In the genomic region with DNA sequence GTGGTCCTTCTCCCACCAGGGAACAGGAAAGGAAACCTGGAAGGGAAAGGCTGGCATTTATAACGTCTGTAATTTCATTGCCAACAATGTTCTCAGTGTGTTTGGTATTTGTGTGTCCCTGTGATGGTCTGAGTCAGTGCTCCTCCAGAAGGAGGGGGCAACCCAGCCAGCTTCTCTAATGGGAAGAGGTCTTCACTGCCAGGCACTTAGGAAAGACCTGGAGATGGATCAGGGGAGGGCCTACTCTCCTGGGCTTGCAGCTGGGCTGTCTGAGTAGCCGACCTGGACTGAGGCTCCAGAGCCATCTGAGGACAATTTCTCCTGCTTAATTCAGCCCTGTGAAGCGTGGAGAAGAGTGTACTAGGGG, we compare ENCODE assay signal across 13 cellular contexts. TPM values are rescaled to one million over a fixed set of nuclear protein-coding genes. Genes with fewer than 3 reads are reported as not detected.
DNase-seq lines count a peak whose midpoint lies in the region; ATAC-seq and TF ChIP-seq lines count a peak whose summit lies in the region.
"Had no signal": no experiment of that assay in that cellular context is flagged by ENCODE, and none has a peak within 500 bp of the region (broad histone marks: within the 10 kb centered on the region; RNA-seq: fewer than 3 reads in every experiment).

No MANE protein-coding gene starts in this region.

- peaks cover 19% of the 10 kb centered on the region for H3K4me1 Mint-ChIP-seq in chondrocyte (ENCODE audit: low read depth)

- intact Hi-C loops in lower leg skin (cut with DNase I; ENCODE audit: low total_unique reads) = no loop called here
- intact Hi-C loops in tibial artery (cut with DNase I; ENCODE audit: low total_unique reads) = loop anchor here (5.0 kb wide), 1 partner anchor 94 kb away; a partner anchor contains a TSS

- peak overlapping the region; percentile 91 for H3K27ac Mint-ChIP-seq in chondrocyte (ENCODE audit: unreplicated experiment)

- H3K4me1 ChIP-seq in tibial artery = peaks cover 0 to 36% (median 20%) of the 10 kb centered on the region in 4 donors

- TF ChIP-seq CTCF in chondrocyte (IDR thresholded peaks at IDR 0.05) (no peak), lower leg skin (IDR thresholded peaks at IDR 0.05) (no peak), tibial artery (IDR thresholded peaks at IDR 0.05) (no peak)

- no peaks in the 10 kb centered on the region for H3K9me3 ChIP-seq in tibial artery
- H3K9me3 ChIP-seq: Peyer's patch had no signal

- no peak overlapping the region for H3K4me3 Mint-ChIP-seq in chondrocyte (ENCODE audit: unreplicated experiment)
- H3K4me3 Mint-ChIP-seq: activated CD4-positive, alpha-beta T cell treated with anti-CD3 and anti-CD28 coated beads, Interleukin-2, amount 10 ng/mL, durations not matched to agents 7 days and 5 days; activated naive CD8-positive, alpha-beta T cell treated with anti-CD3 and anti-CD28 coated beads, Interleukin-2, amount 10 ng/mL, durations not matched to agents 7 days and 5 days had no signal

- WGBS in lower leg skin, 2 donors = 38 to 55% methylated on average over 3 of the region's 3 CpGs

- peaks cover 9% of the 10 kb centered on the region for H3K36me3 Mint-ChIP-seq in chondrocyte (ENCODE audit: low read depth)
- H3K36me3 Mint-ChIP-seq: activated naive CD8-positive, alpha-beta T cell treated with anti-CD3 and anti-CD28 coated beads, Interleukin-2, amount 10 ng/mL, durations not matched to agents 7 days and 5 days had no signal

- peak; percentile 34 for DNase-seq in M059J (ENCODE audit: low read depth)
- DNase-seq in chondrocyte (ENCODE audit: low spot score) = no peak
- DNase-seq in lower leg skin (ENCODE audit: low spot score in 2 of 2) = peak; percentile 37 to 90
- peak; percentile 83 to 86 for DNase-seq in tibial artery
- DNase-seq in germinal center (ENCODE audit: low spot score) = no peak
- DNase-seq: activated CD4-positive, alpha-beta T cell treated with anti-CD3 and anti-CD28 coated beads, Interleukin-2, amount 10 ng/mL, durations not matched to agents 7 days and 5 days; activated naive CD8-positive, alpha-beta T cell treated with anti-CD3 and anti-CD28 coated beads, Interleukin-2, amount 10 ng/mL, durations not matched to agents 7 days and 5 days; GF-D8; glutamatergic neuron; Peyer's patch had no signal

- no peaks in the 10 kb centered on the region for H3K36me3 ChIP-seq in tibial artery
- H3K36me3 ChIP-seq: Peyer's patch had no signal

- peaks cover 3% of the 10 kb centered on the region for H3K27me3 Mint-ChIP-seq in chondrocyte (ENCODE audit: low read depth)
- H3K27me3 Mint-ChIP-seq: activated CD4-positive, alpha-beta T cell treated with anti-CD3 and anti-CD28 coated beads, Interleukin-2, amount 10 ng/mL, durations not matched to agents 7 days and 5 days had no signal

- TF ChIP-seq POLR2A in lower leg skin (IDR thresholded peaks at IDR 0.05) = no peak

- H3K9me3 Mint-ChIP-seq in chondrocyte (ENCODE audit: low read depth) = no peaks in the 10 kb centered on the region
- H3K9me3 Mint-ChIP-seq: activated CD4-positive, alpha-beta T cell treated with anti-CD3 and anti-CD28 coated beads, Interleukin-2, amount 10 ng/mL, durations not matched to agents 7 days and 5 days; activated naive CD8-positive, alpha-beta T cell treated with anti-CD3 and anti-CD28 coated beads, Interleukin-2, amount 10 ng/mL, durations not matched to agents 7 days and 5 days had no signal

- no peak for ATAC-seq in GM18873 (IDR thresholded peaks at IDR 0.05; ENCODE audit: low FRiP score, unreplicated experiment)
- no peak for ATAC-seq in HG03460 (IDR thresholded peaks at IDR 0.05; ENCODE audit: unreplicated experiment)
- ATAC-seq in HG02759 (IDR thresholded peaks at IDR 0.05; ENCODE audit: unreplicated experiment) = no peak

- H3K27me3 ChIP-seq in tibial artery = no peaks in the 10 kb centered on the region
- H3K27me3 ChIP-seq: Peyer's patch had no signal

- H3K27ac ChIP-seq in tibial artery = peak overlapping the region; percentile 58 to 81

- no peak overlapping the region for H3K4me3 ChIP-seq in lower leg skin (ENCODE audit: low read depth, poor library complexity, severe bottlenecking)
- no peak overlapping the region for H3K4me3 ChIP-seq in tibial artery
- H3K4me3 ChIP-seq: Peyer's patch had no signal

RNA-seq across cellular contexts. Expression of a gene that starts 42.2 kb away (rescaled TPM):
- total RNA-seq in M059J (2014; rRNA removed; shearing (Covaris generic)) = 144 and 203 TPM in 2 replicates
- 140 to 205 TPM (median 158 TPM) in 3 replicates for total RNA-seq in chondrocyte
- 10 to 100 TPM; 36.3 to 61.0 (median 42.5) TPM for total RNA-seq in lower leg skin

RNA-seq across cellular contexts. Expression of a gene that starts 42.6 kb away (rescaled TPM):
- 87.5 and 108 TPM in 2 replicates for total RNA-seq in M059J (2014; rRNA removed; shearing (Covaris generic))
- 78.9 to 94.5 TPM (median 81.3 TPM) in 3 replicates for total RNA-seq in chondrocyte
- total RNA-seq in lower leg skin = 10 to 100 TPM; 33.1 to 68.2 (median 49.0) TPM

Comparison
In these comparisons a context has a peak if more than half of its experiments do, and no peak if none do; other contexts are left out.
1. DNase-seq: peak in M059J (single experiment), lower leg skin (2 of 2) and tibial artery (2 of 2); none in chondrocyte (single experiment) and germinal center (single experiment).